In the genomic region with DNA sequence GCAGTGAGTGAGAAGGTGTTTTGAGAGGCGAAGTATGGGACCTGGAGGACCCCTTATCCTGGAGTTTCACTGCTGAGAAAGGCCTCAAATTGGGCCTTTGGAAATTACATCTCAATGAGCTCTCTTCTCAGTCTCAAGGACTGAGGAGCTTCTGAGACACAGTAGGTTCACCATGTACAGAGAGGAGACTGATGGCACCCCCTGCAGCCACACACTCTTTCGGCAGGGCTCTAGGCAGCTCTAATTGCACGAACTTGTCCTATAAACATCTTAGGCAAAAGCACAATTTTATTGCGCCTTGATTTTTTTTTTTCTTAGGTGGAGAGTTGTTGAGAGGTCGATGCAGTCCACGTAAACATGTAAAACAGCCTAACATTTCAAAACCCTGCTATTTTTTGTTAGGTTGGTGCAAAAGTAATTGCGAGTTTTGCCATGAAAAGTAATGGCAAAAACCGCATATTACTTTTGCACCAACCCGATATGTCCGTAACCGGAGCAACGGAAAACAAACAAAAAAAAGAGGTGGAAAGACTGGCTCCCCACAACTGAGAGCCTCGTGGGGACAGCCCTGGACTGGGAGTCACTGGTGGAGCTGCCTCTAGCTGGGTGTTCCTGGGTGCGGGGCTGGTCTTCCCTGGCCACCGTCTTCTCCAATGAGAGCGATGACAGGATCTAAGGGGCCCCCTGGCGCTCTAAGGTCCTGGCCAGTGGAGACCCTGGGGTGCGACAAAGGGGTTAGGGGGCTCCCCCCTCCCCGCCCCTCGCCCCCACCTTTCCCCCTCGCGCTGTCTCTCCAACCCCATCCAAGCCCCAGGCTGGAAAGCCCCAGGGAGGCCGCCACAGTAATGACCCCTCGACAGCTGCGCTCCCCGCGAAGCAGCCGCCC, we compare ENCODE assay signal across 16 cellular contexts.
DNase-seq lines count a peak whose midpoint lies in the region; ATAC-seq, FAIRE-seq and TF ChIP-seq lines count a peak whose summit lies in the region.
"Had no signal": no experiment of that assay in that cellular context is flagged by ENCODE, and none has a peak within 500 bp of the region (broad histone marks: within the 10 kb centered on the region; RNA-seq: fewer than 3 reads in every experiment).

No MANE protein-coding gene starts in this region.

- TF ChIP-seq POLR2A in H54 (IDR thresholded peaks at IDR 0.05; ENCODE audit: low read depth, low read length) = no peak

- H3K9me3 ChIP-seq in neural progenitor cell (ENCODE audit: low read depth) = no peaks in the 10 kb centered on the region
- H3K9me3 ChIP-seq: gastrocnemius medialis had no signal

- H3K4me1 ChIP-seq in neural progenitor cell = peaks cover 12% of the 10 kb centered on the region
- H3K4me1 ChIP-seq: gastrocnemius medialis had no signal

- peaks cover 27% of the 10 kb centered on the region for H3K4me1 Mint-ChIP-seq in neural progenitor cell
- H3K4me1 Mint-ChIP-seq: stimulated activated naive B cell treated with anti-CD40 and anti-IgM and Interleukin-4, amounts not matched to agents 10 μg/mL and 1 μg/mL and 100 μg/mL, for 72 hours; T-cell had no signal

- H3K27me3 Mint-ChIP-seq in neural progenitor cell (ENCODE audit: insufficient read depth, low read depth) = peaks cover 14% of the 10 kb centered on the region

- H3K36me3 Mint-ChIP-seq in neural progenitor cell = no peaks in the 10 kb centered on the region
- H3K36me3 Mint-ChIP-seq: stimulated activated naive B cell treated with anti-CD40 and anti-IgM and Interleukin-4, amounts not matched to agents 10 μg/mL and 1 μg/mL and 100 μg/mL, for 72 hours; T-cell had no signal

- H3K9me3 Mint-ChIP-seq in neural progenitor cell = no peaks in the 10 kb centered on the region
- H3K9me3 Mint-ChIP-seq: activated T-cell treated with anti-CD3 and anti-CD28 coated beads, Interleukin-2, amount 50 U/mL, for 72 hours; stimulated activated naive B cell treated with anti-CD40 and anti-IgM and Interleukin-4, amounts not matched to agents 10 μg/mL and 1 μg/mL and 100 μg/mL, for 72 hours; T-cell had no signal

- DNase-seq in DMS153 treated with DMSO at 0.1 percent for 48 hours (lab: John Stamatoyannopoulos, UW; ENCODE audit: unreplicated experiment) (peak; percentile 20), NCI-H1436 (lab: John Stamatoyannopoulos, UW) (peak; percentile 57), SHP77 (lab: John Stamatoyannopoulos, UW) (peak; percentile 55 to 63), neural progenitor cell (ENCODE audit: low spot score) (no peak), NCI-H1694 treated with DMSO at 0.1 percent for 48 hours (lab: John Stamatoyannopoulos, UW) (no peak), H54 (ENCODE audit: insufficient read length, low spot score) (no peak)
- DNase-seq: activated CD4-positive, alpha-beta T cell treated with anti-CD3 and anti-CD28 coated beads for 48 hours; activated T-cell treated with anti-CD3 and anti-CD28 coated beads, Interleukin-2, amount 50 U/mL, for 72 hours; C1 segment of cervical spinal cord; effector CD8-positive, alpha-beta T cell; gastrocnemius medialis; GF-D8; stimulated activated CD4-positive, alpha-beta T cell treated with anti-CD3 and anti-CD28 coated beads, Interleukin-4, amount 100 ng/mL, for 1 hour; stimulated activated naive B cell treated with anti-CD40 and anti-IgM and Interleukin-4, amounts not matched to agents 10 μg/mL and 1 μg/mL and 100 μg/mL, for 72 hours; T-cell had no signal

- no peak overlapping the region for H3K4me3 Mint-ChIP-seq in neural progenitor cell
- H3K4me3 Mint-ChIP-seq: activated T-cell treated with anti-CD3 and anti-CD28 coated beads, Interleukin-2, amount 50 U/mL, for 72 hours; stimulated activated naive B cell treated with anti-CD40 and anti-IgM and Interleukin-4, amounts not matched to agents 10 μg/mL and 1 μg/mL and 100 μg/mL, for 72 hours; T-cell had no signal

- H3K27ac ChIP-seq in neural progenitor cell = no peak overlapping the region
- H3K27ac ChIP-seq: gastrocnemius medialis had no signal

- no peak for ATAC-seq in GM21515 (IDR thresholded peaks at IDR 0.05; ENCODE audit: unreplicated experiment)
- ATAC-seq: activated T-cell treated with anti-CD3 and anti-CD28 coated beads, Interleukin-2, amount 50 U/mL, for 72 hours; gastrocnemius medialis; stimulated activated naive B cell treated with anti-CD40 and anti-IgM and Interleukin-4, amounts not matched to agents 10 μg/mL and 1 μg/mL and 100 μg/mL, for 72 hours; T-cell had no signal

- peaks cover 14% of the 10 kb centered on the region for H3K27me3 ChIP-seq in neural progenitor cell

- H3K36me3 ChIP-seq in neural progenitor cell = no peaks in the 10 kb centered on the region
- H3K36me3 ChIP-seq: gastrocnemius medialis had no signal

- H3K4me2 ChIP-seq in neural progenitor cell = peak overlapping the region; percentile 52

- no peak overlapping the region for H2AFZ ChIP-seq in neural progenitor cell (replicated peaks)

- no peak overlapping the region for H3K4me3 ChIP-seq in neural progenitor cell
- H3K4me3 ChIP-seq: gastrocnemius medialis had no signal

- H3F3A ChIP-seq in neural progenitor cell (ENCODE audit: low read depth) = peaks cover 20% of the 10 kb centered on the region

- H4K20me1 ChIP-seq in neural progenitor cell (ENCODE audit: low read depth) = peaks cover 11% of the 10 kb centered on the region

- FAIRE-seq in H54 (lab: Jason Lieb, UNC) = no peak

- H3K9ac ChIP-seq in neural progenitor cell = no peak overlapping the region

- no peak for TF ChIP-seq CTCF in neural progenitor cell (IDR thresholded peaks at IDR 0.05)

- H3K79me2 ChIP-seq in neural progenitor cell (ENCODE audit: low read depth) = no peaks in the 10 kb centered on the region

- H3K27ac Mint-ChIP-seq in neural progenitor cell = no peak overlapping the region
- H3K27ac Mint-ChIP-seq: activated T-cell treated with anti-CD3 and anti-CD28 coated beads, Interleukin-2, amount 50 U/mL, for 72 hours; stimulated activated naive B cell treated with anti-CD40 and anti-IgM and Interleukin-4, amounts not matched to agents 10 μg/mL and 1 μg/mL and 100 μg/mL, for 72 hours had no signal

Comparison
In these comparisons a context has a peak if more than half of its experiments do, and no peak if none do; other contexts are left out.
1. DNase-seq: peak in DMS153 treated with DMSO at 0.1 percent for 48 hours (single experiment), NCI-H1436 (single experiment) and SHP77 (2 of 2); none in neural progenitor cell (single experiment), NCI-H1694 treated with DMSO at 0.1 percent for 48 hours (single experiment) and H54 (single experiment).